20 cellular contexts compared by ENCODE assay signal in genomic region chrX:153857348-153857903, GRCh38. TPM values are rescaled to one million over a fixed set of nuclear protein-coding genes. Genes with fewer than 3 reads are reported as not detected.
"Had no signal": no experiment of that assay in that cellular context is flagged by ENCODE, and none has a peak within 500 bp of the region (broad histone marks: within the 10 kb centered on the region; RNA-seq: fewer than 3 reads in every experiment).

No MANE protein-coding gene starts in this region.

- ATAC-seq: activated T-cell treated with anti-CD3 and anti-CD28 coated beads, Interleukin-2, amount 50 U/mL, for 4 hours; left colon; lower lobe of right lung; stimulated activated naive CD8-positive, alpha-beta T cell treated with anti-CD3 and anti-CD28 coated beads, Interleukin-15, amount 100 ng/mL, for 72 hours; T-helper 17 cell had no signal

- H3K4me1 ChIP-seq: ascending aorta, lower lobe of right lung, suprapubic skin, transverse colon, uterus had no signal

- H3K4me3 Mint-ChIP-seq: activated B cell treated with CpG ODN at 0.5 μM for 24 hours; activated naive CD4-positive, alpha-beta T cell treated with anti-CD3 and anti-CD28 coated beads for 36 hours; activated T-cell treated with anti-CD3 and anti-CD28 coated beads, Interleukin-2, amount 50 U/mL, for 4 hours; nephron; stimulated activated naive CD8-positive, alpha-beta T cell treated with anti-CD3 and anti-CD28 coated beads, Interleukin-15, amount 100 ng/mL, for 72 hours; T-helper 17 cell had no signal

- H3K9me3 Mint-ChIP-seq: activated B cell treated with CpG ODN at 0.5 μM for 24 hours; activated naive CD4-positive, alpha-beta T cell treated with anti-CD3 and anti-CD28 coated beads for 36 hours; activated T-cell treated with anti-CD3 and anti-CD28 coated beads, Interleukin-2, amount 50 U/mL, for 4 hours; stimulated activated naive CD8-positive, alpha-beta T cell treated with anti-CD3 and anti-CD28 coated beads, Interleukin-15, amount 100 ng/mL, for 72 hours had no signal

- H3K27me3 Mint-ChIP-seq: T-helper 17 cell had no signal

- H3K27ac Mint-ChIP-seq: activated B cell treated with CpG ODN at 0.5 μM for 24 hours; activated naive CD4-positive, alpha-beta T cell treated with anti-CD3 and anti-CD28 coated beads for 36 hours; nephron; stimulated activated naive CD8-positive, alpha-beta T cell treated with anti-CD3 and anti-CD28 coated beads, Interleukin-15, amount 100 ng/mL, for 72 hours; T-helper 17 cell had no signal

- H3K9me3 ChIP-seq: ascending aorta, lower lobe of right lung, suprapubic skin, transverse colon, uterus had no signal

- H3K4me3 ChIP-seq: ascending aorta, coronary artery, lower lobe of right lung, suprapubic skin, transverse colon, uterus had no signal

- H3K27ac ChIP-seq: ascending aorta, coronary artery, lower lobe of right lung, suprapubic skin, transverse colon, uterus had no signal

- H3K36me3 ChIP-seq: ascending aorta, lower lobe of right lung, suprapubic skin, transverse colon, uterus had no signal

- DNase-seq: activated B cell treated with CpG ODN at 0.5 μM for 24 hours; activated CD4-positive, alpha-beta T cell treated with anti-CD3 and anti-CD28 coated beads for 4 hours; activated CD8-positive, alpha-beta memory T cell treated with anti-CD3 and anti-CD28 coated beads, Interleukin-2, amount 50 U/mL, for 4 hours; activated naive CD4-positive, alpha-beta T cell treated with anti-CD3 and anti-CD28 coated beads for 36 hours; activated T-cell treated with anti-CD3 and anti-CD28 coated beads, Interleukin-2, amount 50 U/mL, for 4 hours; erythroblast; foreskin melanocyte; glutamatergic neuron; hippocampal formation; left colon; lower lobe of right lung; posterior cingulate gyrus; stimulated activated naive CD8-positive, alpha-beta T cell treated with anti-CD3 and anti-CD28 coated beads, Interleukin-15, amount 100 ng/mL, for 72 hours; T-helper 17 cell; transverse colon; uterus had no signal

- H3K4me1 Mint-ChIP-seq: activated B cell treated with CpG ODN at 0.5 μM for 24 hours, nephron had no signal

- H3K27me3 ChIP-seq: transverse colon had no signal

RNA-seq across cellular contexts. Expression of gene AVPR2, which starts 47.0 kb away (rescaled TPM):
- total RNA-seq: activated B cell treated with CpG ODN at 0.5 μM for 24 hours; activated naive CD4-positive, alpha-beta T cell treated with anti-CD3 and anti-CD28 coated beads for 36 hours; activated T-cell treated with anti-CD3 and anti-CD28 coated beads, Interleukin-2, amount 50 U/mL, for 4 hours; T-helper 17 cell had no signal
